Comparison of ENCODE assay signal across 18 cellular contexts in the genomic region with DNA sequence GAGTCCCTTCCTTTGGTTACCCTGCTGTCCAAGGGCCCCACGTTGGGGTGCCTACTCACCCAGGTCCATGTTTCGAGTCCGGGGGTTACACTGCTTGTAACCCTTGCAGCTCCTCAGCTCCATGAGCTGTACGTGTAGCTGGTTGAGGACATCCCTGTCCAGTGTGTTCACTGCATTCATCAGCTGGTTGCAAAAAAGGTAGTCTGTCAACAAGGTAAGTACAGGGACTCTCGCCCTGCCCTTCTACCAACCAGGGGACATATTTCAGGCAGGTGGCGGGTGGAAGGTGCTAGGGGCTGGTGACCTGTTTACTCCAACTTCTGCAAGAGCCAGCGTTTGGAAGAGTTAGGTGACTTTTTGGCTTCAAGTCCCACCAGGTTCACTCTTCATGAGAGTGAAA.
DNase-seq lines count a peak whose midpoint lies in the region; ATAC-seq and TF ChIP-seq lines count a peak whose summit lies in the region.
"Had no signal": no experiment of that assay in that cellular context is flagged by ENCODE, and none has a peak within 500 bp of the region (broad histone marks: within the 10 kb centered on the region; RNA-seq: fewer than 3 reads in every experiment).

No MANE protein-coding gene starts in this region.

- intact Hi-C loops in Caco-2 (cut with micrococcal nuclease; ENCODE audit: unreplicated experiment), result loop anchor here (5.0 kb wide), 2 partner anchors 126 to 464 kb away; a partner anchor contains a TSS

- no peak overlapping the region for H3K4me3 Mint-ChIP-seq in activated CD8-positive, alpha-beta memory T cell treated with anti-CD3 and anti-CD28 coated beads, Interleukin-2, amount 10 ng/mL, durations not matched to agents 7 days and 5 days
- H3K4me3 Mint-ChIP-seq in Caco-2 (ENCODE audit: unreplicated experiment), result no peak overlapping the region
- no peak overlapping the region for H3K4me3 Mint-ChIP-seq in WTC11

- CTCF ChIA-PET in activated CD8-positive, alpha-beta memory T cell treated with anti-CD3 and anti-CD28 coated beads, Interleukin-2, amount 10 ng/mL, durations not matched to agents 7 days and 5 days (lab: Charles Lee), result interaction anchor here (1.1 to 3.4 kb wide), 2 partner anchors 378 to 959 kb away, joined by 3 to 19 read pairs; no protein-coding TSS in a partner anchor
- CTCF ChIA-PET in Caco-2 (lab: Charles Lee) (interaction anchor here (0.6 to 1.1 kb wide), 5 partner anchors 16 to 821 kb away, joined by 3 to 5 read pairs (median 4); no protein-coding TSS in a partner anchor), WTC11 (lab: Charles Lee) (interaction anchor here (0.5 to 3.9 kb wide), 6 partner anchors 10 to 487 kb away, joined by 3 to 53 read pairs (median 4); no protein-coding TSS in a partner anchor)

- no peak for TF ChIP-seq CTCF in Caco-2 (IDR thresholded peaks at IDR 0.05; ENCODE audit: insufficient read depth in 1 of 2, low read depth in 1 of 2, low read length in 1 of 2, severe bottlenecking in 1 of 2, unreplicated experiment in 1 of 2)
- TF ChIP-seq CTCF in WTC11 (IDR thresholded peaks at IDR 0.05), result no peak
- no peak for TF ChIP-seq CTCF in osteoblast (IDR thresholded peaks at IDR 0.05; ENCODE audit: extremely low read depth, low read depth, low read length)

- no peaks in the 10 kb centered on the region for H3K9me3 Mint-ChIP-seq in activated CD8-positive, alpha-beta memory T cell treated with anti-CD3 and anti-CD28 coated beads, Interleukin-2, amount 10 ng/mL, durations not matched to agents 7 days and 5 days (ENCODE audit: low read depth)
- H3K9me3 Mint-ChIP-seq in Caco-2 (ENCODE audit: unreplicated experiment) (no peaks in the 10 kb centered on the region), WTC11 (no peaks in the 10 kb centered on the region)

- H3K4me3 ChIP-seq in Caco-2 (ENCODE audit: low read depth, low read length), result no peak overlapping the region
- no peak overlapping the region for H3K4me3 ChIP-seq in osteoblast (ENCODE audit: insufficient read depth, low read length)
- H3K4me3 ChIP-seq: SJCRH30 had no signal

- H3K4me1 Mint-ChIP-seq in activated CD8-positive, alpha-beta memory T cell treated with anti-CD3 and anti-CD28 coated beads, Interleukin-2, amount 10 ng/mL, durations not matched to agents 7 days and 5 days, result peaks cover 6% of the 10 kb centered on the region
- peaks cover 18% of the 10 kb centered on the region for H3K4me1 Mint-ChIP-seq in Caco-2 (ENCODE audit: low read depth, unreplicated experiment)
- H3K4me1 Mint-ChIP-seq in WTC11, result peaks cover 19% of the 10 kb centered on the region

- no peaks in the 10 kb centered on the region for H3K9me3 ChIP-seq in Caco-2
- H3K9me3 ChIP-seq in osteoblast (ENCODE audit: low read depth, low read length), result no peaks in the 10 kb centered on the region
- H3K9me3 ChIP-seq: SJCRH30 had no signal

- H3K27ac ChIP-seq in osteoblast (ENCODE audit: low read depth, low read length), result no peak overlapping the region
- H3K27ac ChIP-seq: SJCRH30 had no signal

- peaks cover 2% of the 10 kb centered on the region for H4K20me1 ChIP-seq in osteoblast (ENCODE audit: insufficient read depth, low read length)

- BruUV-seq in Caco-2 (replicated peaks; lab: Mats Ljungman, UMichigan), result no TSS peak

- peaks cover 4% of the 10 kb centered on the region for H3K36me3 ChIP-seq in Caco-2 (ENCODE audit: control insufficient read depth, insufficient read depth, low read length)
- peaks cover 4% of the 10 kb centered on the region for H3K36me3 ChIP-seq in osteoblast (ENCODE audit: insufficient read depth, low read length)

- H3K4me1 ChIP-seq in Caco-2, result peaks cover 16% of the 10 kb centered on the region
- peaks cover 3% of the 10 kb centered on the region for H3K4me1 ChIP-seq in osteoblast (ENCODE audit: insufficient read depth, low read length)
- H3K4me1 ChIP-seq: SJCRH30 had no signal

- H2AFZ ChIP-seq in osteoblast (ENCODE audit: low read length), result no peak overlapping the region

- no peaks in the 10 kb centered on the region for H3K27me3 Mint-ChIP-seq in activated CD8-positive, alpha-beta memory T cell treated with anti-CD3 and anti-CD28 coated beads, Interleukin-2, amount 10 ng/mL, durations not matched to agents 7 days and 5 days
- H3K27me3 Mint-ChIP-seq in Caco-2 (ENCODE audit: insufficient read depth, unreplicated experiment) (no peaks in the 10 kb centered on the region), WTC11 (ENCODE audit: low read depth) (no peaks in the 10 kb centered on the region)
- H3K27me3 Mint-ChIP-seq: CD4-positive, alpha-beta memory T cell had no signal

- no peaks in the 10 kb centered on the region for H3K27me3 ChIP-seq in Caco-2 (replicated peaks; ENCODE audit: control insufficient read depth, insufficient read depth, low read length)
- H3K27me3 ChIP-seq in osteoblast (ENCODE audit: insufficient read depth, low read length), result no peaks in the 10 kb centered on the region
- H3K27me3 ChIP-seq: SJCRH30 had no signal

- peaks cover 9% of the 10 kb centered on the region for H3K36me3 Mint-ChIP-seq in activated CD8-positive, alpha-beta memory T cell treated with anti-CD3 and anti-CD28 coated beads, Interleukin-2, amount 10 ng/mL, durations not matched to agents 7 days and 5 days
- H3K36me3 Mint-ChIP-seq in Caco-2 (ENCODE audit: insufficient read depth, unreplicated experiment), result peaks cover 75% of the 10 kb centered on the region
- 0 out of 2 replicates have a peak, but pooled peaks cover 5% of the 10 kb centered on the region for H3K36me3 Mint-ChIP-seq in WTC11

- ATAC-seq in activated CD8-positive, alpha-beta memory T cell treated with anti-CD3 and anti-CD28 coated beads, Interleukin-2, amount 10 ng/mL, durations not matched to agents 7 days and 5 days, result no peak
- ATAC-seq in WTC11, result no peak
- ATAC-seq in HG02678 (IDR thresholded peaks at IDR 0.05; ENCODE audit: unreplicated experiment), result no peak
- ATAC-seq: PC-3 had no signal

- H3K27ac Mint-ChIP-seq in activated CD8-positive, alpha-beta memory T cell treated with anti-CD3 and anti-CD28 coated beads, Interleukin-2, amount 10 ng/mL, durations not matched to agents 7 days and 5 days, result no peak overlapping the region
- peak overlapping the region; percentile 13 for H3K27ac Mint-ChIP-seq in Caco-2 (ENCODE audit: unreplicated experiment)
- H3K27ac Mint-ChIP-seq in WTC11, result 0 out of 2 replicates have a peak overlapping the region, but pooled peaks have one; percentile 23

- no peak overlapping the region for H3K4me2 ChIP-seq in osteoblast (ENCODE audit: insufficient read depth, low read length)

- peak; percentile 35 for DNase-seq in activated CD8-positive, alpha-beta memory T cell treated with anti-CD3 and anti-CD28 coated beads, Interleukin-2, amount 10 ng/mL, durations not matched to agents 7 days and 5 days
- DNase-seq in activated CD8-positive, alpha-beta memory T cell treated with anti-CD3 and anti-CD28 coated beads, Interleukin-2, amount 50 U/mL, for 48 hours, result no peak
- DNase-seq in Caco-2 (peak in 1 of 2 experiments; percentile 35), WTC11 (ENCODE audit: low spot score) (no peak), osteoblast (ENCODE audit: insufficient read length, low spot score, missing footprints) (peak; percentile 49), T1000 (lab: John Stamatoyannopoulos, UW) (no peak), T-helper 9 cell (no peak)
- DNase-seq: CD4-positive, alpha-beta memory T cell; H7; MM.1S; NCI-H1092; NCI-H146; NCI-H2029 treated with DMSO at 0.1 percent for 48 hours; NCI-H2171; NCI-H526; PC-3; SJCRH30 had no signal

- POLR2A ChIA-PET in Caco-2 (lab: Charles Lee), result no interaction called here
- POLR2A ChIA-PET in WTC11 (lab: Charles Lee), result no interaction called here

- no peaks in the 10 kb centered on the region for H3K79me2 ChIP-seq in osteoblast (ENCODE audit: insufficient read depth, low read length)

TF ChIP-seq in WTC11, 78 proteins besides CTCF, POLR2A, EP300 and RAD21 (continues in another document):
- TF ChIP-seq ZNF121 (CRISPR knock-in tag; IDR thresholded peaks at IDR 0.05), result no peak
- TF ChIP-seq, protein P1, sequence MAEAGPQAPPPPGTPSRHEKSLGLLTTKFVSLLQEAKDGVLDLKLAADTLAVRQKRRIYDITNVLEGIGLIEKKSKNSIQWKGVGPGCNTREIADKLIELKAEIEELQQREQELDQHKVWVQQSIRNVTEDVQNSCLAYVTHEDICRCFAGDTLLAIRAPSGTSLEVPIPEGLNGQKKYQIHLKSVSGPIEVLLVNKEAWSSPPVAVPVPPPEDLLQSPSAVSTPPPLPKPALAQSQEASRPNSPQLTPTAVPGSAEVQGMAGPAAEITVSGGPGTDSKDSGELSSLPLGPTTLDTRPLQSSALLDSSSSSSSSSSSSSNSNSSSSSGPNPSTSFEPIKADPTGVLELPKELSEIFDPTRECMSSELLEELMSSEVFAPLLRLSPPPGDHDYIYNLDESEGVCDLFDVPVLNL (CRISPR knock-in tag; IDR thresholded peaks at IDR 0.05; ENCODE audit: borderline replicate concordance, low read depth), result no peak
- no peak for TF ChIP-seq ZBTB21 (CRISPR knock-in tag; IDR thresholded peaks at IDR 0.05; ENCODE audit: borderline replicate concordance)
- TF ChIP-seq, protein P2, sequence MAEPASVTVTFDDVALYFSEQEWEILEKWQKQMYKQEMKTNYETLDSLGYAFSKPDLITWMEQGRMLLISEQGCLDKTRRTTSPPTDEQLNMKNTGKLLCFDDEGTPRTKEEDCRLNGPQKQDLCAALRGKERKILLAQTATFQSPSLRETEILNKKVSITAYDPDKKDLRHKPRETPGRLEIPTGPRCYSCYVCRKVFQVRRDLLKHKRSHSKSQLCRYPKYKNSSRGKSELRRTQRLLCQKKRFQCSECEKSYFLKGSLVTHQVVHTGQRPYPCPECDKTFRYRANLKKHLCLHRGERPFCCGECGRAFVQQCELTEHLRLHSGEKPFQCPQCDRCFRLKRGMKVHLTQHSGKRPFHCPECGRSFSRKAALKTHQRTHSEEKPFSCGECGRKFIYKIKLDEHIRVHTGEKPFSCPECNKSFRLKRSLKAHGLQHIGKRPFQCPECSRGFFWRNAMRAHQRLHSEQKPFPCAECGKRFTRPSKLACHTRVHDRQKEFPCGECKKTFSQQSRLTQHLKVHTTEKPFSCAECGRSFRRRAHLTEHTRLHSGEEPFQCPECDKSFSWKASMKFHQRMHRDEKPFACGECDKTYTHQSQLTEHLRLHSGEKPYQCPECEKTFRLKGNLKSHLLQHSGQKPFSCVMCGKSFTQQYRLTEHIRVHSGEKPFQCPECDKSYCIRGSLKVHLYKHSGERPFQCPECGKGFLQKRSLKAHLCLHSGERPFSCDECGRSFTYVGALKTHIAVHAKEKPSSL (CRISPR knock-in tag; conservative IDR thresholded peaks at IDR 0.05), result no peak
- no peak for TF ChIP-seq PRRX2 (CRISPR knock-in tag; IDR thresholded peaks at IDR 0.05)
- TF ChIP-seq, protein P3, sequence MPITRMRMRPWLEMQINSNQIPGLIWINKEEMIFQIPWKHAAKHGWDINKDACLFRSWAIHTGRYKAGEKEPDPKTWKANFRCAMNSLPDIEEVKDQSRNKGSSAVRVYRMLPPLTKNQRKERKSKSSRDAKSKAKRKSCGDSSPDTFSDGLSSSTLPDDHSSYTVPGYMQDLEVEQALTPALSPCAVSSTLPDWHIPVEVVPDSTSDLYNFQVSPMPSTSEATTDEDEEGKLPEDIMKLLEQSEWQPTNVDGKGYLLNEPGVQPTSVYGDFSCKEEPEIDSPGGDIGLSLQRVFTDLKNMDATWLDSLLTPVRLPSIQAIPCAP (CRISPR knock-in tag; IDR thresholded peaks at IDR 0.05), result no peak
- no peak for TF ChIP-seq CREB1 (CRISPR knock-in tag; IDR thresholded peaks at IDR 0.05)
- no peak for TF ChIP-seq NFYB (CRISPR knock-in tag; conservative IDR thresholded peaks at IDR 0.05; ENCODE audit: low read depth)

Comparison
In these comparisons a context has a peak if more than half of its experiments do, and no peak if none do; other contexts are left out.
1. DNase-seq: peak in activated CD8-positive, alpha-beta memory T cell treated with anti-CD3 and anti-CD28 coated beads, Interleukin-2, amount 10 ng/mL, durations not matched to agents 7 days and 5 days (single experiment) and osteoblast (single experiment); none in activated CD8-positive, alpha-beta memory T cell treated with anti-CD3 and anti-CD28 coated beads, Interleukin-2, amount 50 U/mL, for 48 hours (single experiment), WTC11 (single experiment), T1000 (single experiment) and T-helper 9 cell (single experiment).